In genomic region chr1:113874017-113874879, GRCh38 we compare ENCODE assay signal across 8 cellular contexts. TPM values are rescaled to one million over a fixed set of nuclear protein-coding genes. Genes with fewer than 3 reads are reported as not detected.
DNase-seq lines count a peak whose midpoint lies in the region; ATAC-seq and TF ChIP-seq lines count a peak whose summit lies in the region.

No MANE protein-coding gene starts in this region.

- DNase-seq in NCI-H2171 treated with DMSO at 0.1 percent for 48 hours (lab: John Stamatoyannopoulos, UW) (peak; percentile 23), NCI-H2171 (lab: John Stamatoyannopoulos, UW) (no peak), glomerular visceral epithelial cell (ENCODE audit: extremely low spot score) (peak; percentile 67), MG63 (no peak), SHP77 (lab: John Stamatoyannopoulos, UW) (no peak), NCI-H2227 (lab: John Stamatoyannopoulos, UW; ENCODE audit: unreplicated experiment) (no peak)

- H3K9me3 ChIP-seq in SU-DHL-6 (ENCODE audit: insufficient read depth, low read length) (no peaks in the 10 kb centered on the region), MG63 (no peaks in the 10 kb centered on the region)

- H3K27ac ChIP-seq in SU-DHL-6 (ENCODE audit: low read depth, low read length) = peak overlapping the region; percentile 87

- H3F3A ChIP-seq in SU-DHL-6 (ENCODE audit: insufficient read depth) = peaks cover 43% of the 10 kb centered on the region

- H3K4me2 ChIP-seq in SU-DHL-6 (ENCODE audit: low read depth, low read length, poor library complexity, severe bottlenecking) = peak overlapping the region; percentile 86

- no peaks in the 10 kb centered on the region for H3K36me3 ChIP-seq in SU-DHL-6 (ENCODE audit: low read length)
- H3K36me3 ChIP-seq in MG63 = no peaks in the 10 kb centered on the region

- peaks cover 22% of the 10 kb centered on the region for H3K79me2 ChIP-seq in SU-DHL-6 (ENCODE audit: insufficient read depth, low read length)

- H2AFZ ChIP-seq in SU-DHL-6 (ENCODE audit: low read depth, low read length, severe bottlenecking) = peak overlapping the region; percentile 69

- peak; percentile 32 for ATAC-seq in HG03280 (IDR thresholded peaks at IDR 0.05; ENCODE audit: unreplicated experiment)

- H3K27me3 ChIP-seq in SU-DHL-6 (ENCODE audit: low read length) (no peaks in the 10 kb centered on the region), MG63 (no peaks in the 10 kb centered on the region)

- peak overlapping the region; percentile 30 for H3K9ac ChIP-seq in SU-DHL-6 (ENCODE audit: low read length)

- no peaks in the 10 kb centered on the region for H3K9me2 ChIP-seq in SU-DHL-6 (replicated peaks; ENCODE audit: insufficient read depth, low read length)

- no peaks in the 10 kb centered on the region for H4K20me1 ChIP-seq in SU-DHL-6 (ENCODE audit: low read depth, low read length)

- H3K4me3 ChIP-seq in SU-DHL-6 (ENCODE audit: insufficient read depth, low read length, poor library complexity, severe bottlenecking) (no peak overlapping the region), MG63 (no peak overlapping the region)

- peak; percentile 58 for TF ChIP-seq CTCF in SU-DHL-6 (IDR thresholded peaks at IDR 0.05; ENCODE audit: insufficient read depth, low read length, poor library complexity, severe bottlenecking)

RNA-seq across cellular contexts. Expression of gene PTPN22, which starts 2.7 kb away (rescaled TPM):
- not detected in 2 replicates for total RNA-seq in MG63 (2014; rRNA removed; shearing (Covaris generic); ENCODE audit: low replicate concordance)

RNA-seq across cellular contexts. Expression of gene BCL2L15, which starts 13.1 kb away (rescaled TPM):
- total RNA-seq in MG63 (2014; rRNA removed; shearing (Covaris generic); ENCODE audit: low replicate concordance) = 0.03 and 1.2 TPM in 2 replicates

RNA-seq across cellular contexts. Expression of gene AP4B1, which starts 30.4 kb away (rescaled TPM):
- 12.3 and 12.7 TPM in 2 replicates for total RNA-seq in MG63 (2014; rRNA removed; shearing (Covaris generic); ENCODE audit: low replicate concordance)

RNA-seq across cellular contexts. Expression of gene DCLRE1B, which starts 30.9 kb away (rescaled TPM):
- 11.6 and 11.8 TPM in 2 replicates for total RNA-seq in MG63 (2014; rRNA removed; shearing (Covaris generic); ENCODE audit: low replicate concordance)

RNA-seq across cellular contexts. Expression of gene HIPK1, which starts 54.9 kb away (rescaled TPM):
- total RNA-seq in MG63 (2014; rRNA removed; shearing (Covaris generic); ENCODE audit: low replicate concordance) = 8.5 and 14.3 TPM in 2 replicates

Comparison
In these comparisons a context has a peak if more than half of its experiments do, and no peak if none do; other contexts are left out.
1. DNase-seq: peak in NCI-H2171 treated with DMSO at 0.1 percent for 48 hours (single experiment) and glomerular visceral epithelial cell (single experiment); none in NCI-H2171 (single experiment), MG63 (single experiment), SHP77 (0 of 2) and NCI-H2227 (single experiment).